8 cellular contexts compared by ENCODE assay signal in the genomic region with DNA sequence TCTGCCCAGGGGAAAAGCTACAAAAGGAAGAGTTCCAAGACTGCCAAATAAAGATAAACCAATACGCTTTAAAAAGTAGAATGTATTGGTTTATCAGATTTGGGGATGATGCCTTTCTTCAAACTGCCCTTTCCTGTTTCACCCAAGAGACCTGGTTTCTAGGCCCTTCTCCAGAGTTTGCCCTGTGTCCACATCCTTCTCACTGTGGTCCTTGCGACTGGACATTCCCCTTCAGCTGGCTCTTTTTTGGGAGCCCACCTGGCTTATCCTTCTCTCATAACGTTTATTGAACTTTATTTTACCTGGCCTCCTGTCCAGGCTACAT. TPM values are rescaled to one million over a fixed set of nuclear protein-coding genes. Genes with fewer than 3 reads are reported as not detected.
DNase-seq lines count a peak whose midpoint lies in the region; ATAC-seq and TF ChIP-seq lines count a peak whose summit lies in the region.

No MANE protein-coding gene starts in this region.

- H3K9me3 ChIP-seq in right cardiac atrium (ENCODE audit: control insufficient read depth, low read length) = no peaks in the 10 kb centered on the region

- no peaks in the 10 kb centered on the region for H3K9me3 Mint-ChIP-seq in activated CD4-positive, alpha-beta memory T cell treated with anti-CD3 and anti-CD28 coated beads for 36 hours

- ATAC-seq in right cardiac atrium (no peak), GM18505 (IDR thresholded peaks at IDR 0.05; ENCODE audit: unreplicated experiment) (no peak)

- no peak for DNase-seq in H7
- no peak for DNase-seq in activated CD4-positive, alpha-beta memory T cell treated with anti-CD3 and anti-CD28 coated beads for 36 hours
- DNase-seq in right cardiac atrium = no peak
- no peak for DNase-seq in NCI-H187 (lab: John Stamatoyannopoulos, UW)
- no peak for DNase-seq in NCI-H748 treated with DMSO at 0.1 percent for 48 hours (lab: John Stamatoyannopoulos, UW)
- no peak for DNase-seq in NCI-H1436 (lab: John Stamatoyannopoulos, UW)

- peaks cover 21% of the 10 kb centered on the region for H3K4me1 Mint-ChIP-seq in activated CD4-positive, alpha-beta memory T cell treated with anti-CD3 and anti-CD28 coated beads for 36 hours (ENCODE audit: low read depth)

- CTCF ChIA-PET in activated CD4-positive, alpha-beta memory T cell treated with anti-CD3 and anti-CD28 coated beads for 36 hours (lab: Charles Lee) = interaction anchor here (1.2 kb wide), 1 partner anchor 38 kb away, joined by 3 read pairs; no protein-coding TSS in a partner anchor

- POLR2A ChIA-PET in activated CD4-positive, alpha-beta memory T cell treated with anti-CD3 and anti-CD28 coated beads for 36 hours (lab: Charles Lee) = interaction anchor here (1.2 kb wide), 2 partner anchors 18 kb away, joined by 3 to 4 read pairs; partner anchors contain the start of gene MAGOH

- H3K27me3 Mint-ChIP-seq in activated CD4-positive, alpha-beta memory T cell treated with anti-CD3 and anti-CD28 coated beads for 36 hours = no peaks in the 10 kb centered on the region

- intact Hi-C loops in activated CD4-positive, alpha-beta memory T cell treated with anti-CD3 and anti-CD28 coated beads for 36 hours (cut with micrococcal nuclease) = loop anchor here (1.0 to 2.0 kb wide), 4 partner anchors 17 to 855 kb away; partner anchors contain the start of genes CC2D1B, CPT2 and MAGOH
- intact Hi-C loops in right cardiac atrium (cut with DNase I) = no loop called here

- peaks cover 7% of the 10 kb centered on the region for H3K36me3 ChIP-seq in H7 (replicated peaks; ENCODE audit: control insufficient read depth, insufficient read depth, low read length)

- no peaks in the 10 kb centered on the region for H3K27me3 ChIP-seq in H7 (ENCODE audit: control insufficient read depth, insufficient read depth, low read length)
- no peaks in the 10 kb centered on the region for H3K27me3 ChIP-seq in right cardiac atrium (ENCODE audit: control insufficient read depth, insufficient read depth)

- H3K36me3 Mint-ChIP-seq in activated CD4-positive, alpha-beta memory T cell treated with anti-CD3 and anti-CD28 coated beads for 36 hours = peaks cover 11% of the 10 kb centered on the region

- H3K27ac ChIP-seq in right cardiac atrium (ENCODE audit: low read length) = peak overlapping the region; percentile 89
- H3K27ac ChIP-seq in skin epidermis = peak overlapping the region; percentile 81 to 98 (median 95)

- H3K4me1 ChIP-seq in right cardiac atrium (ENCODE audit: control insufficient read depth, insufficient read depth, low read length) = peaks cover 2% of the 10 kb centered on the region

- H3K4me3 ChIP-seq in H7 (ENCODE audit: insufficient read depth, low read depth, low read length) = peak overlapping the region; percentile 100
- H3K4me3 ChIP-seq in right cardiac atrium (ENCODE audit: low read length) = peak overlapping the region; percentile 44
- peak overlapping the region; percentile 63 to 79 (median 71) for H3K4me3 ChIP-seq in skin epidermis

- 46% methylated on average over 3 of the region's 3 CpGs for WGBS in right cardiac atrium

- TF ChIP-seq POLR2A in GM18505 (IDR thresholded peaks at IDR 0.05; ENCODE audit: borderline replicate concordance, extremely low read depth, insufficient read depth, insufficient read length) = no peak

- peak overlapping the region; percentile 95 for H3K27ac Mint-ChIP-seq in activated CD4-positive, alpha-beta memory T cell treated with anti-CD3 and anti-CD28 coated beads for 36 hours

- peak overlapping the region; percentile 89 for H3K4me3 Mint-ChIP-seq in activated CD4-positive, alpha-beta memory T cell treated with anti-CD3 and anti-CD28 coated beads for 36 hours

RNA-seq across cellular contexts. Expression of gene CZIB, which starts 0.5 kb away (rescaled TPM):
- total RNA-seq in H7 (2014; rRNA removed; shearing (Covaris generic)) = 74.1 and 94.6 TPM in 2 replicates
- total RNA-seq in activated CD4-positive, alpha-beta memory T cell treated with anti-CD3 and anti-CD28 coated beads for 36 hours = 10 to 100 TPM; 34.0 to 37.4 TPM
- 10 to 100 TPM; 44.7 to 57.0 (median 49.3) TPM for total RNA-seq in right cardiac atrium
- polyA plus RNA-seq in right cardiac atrium = 63.4 TPM

RNA-seq across cellular contexts. Expression of gene MAGOH, which starts 17.4 kb away (rescaled TPM):
- 48.7 and 52.9 TPM in 2 replicates for total RNA-seq in H7 (2014; rRNA removed; shearing (Covaris generic))
- 10 to 100 TPM; 85.7 to 89.5 TPM for total RNA-seq in activated CD4-positive, alpha-beta memory T cell treated with anti-CD3 and anti-CD28 coated beads for 36 hours
- total RNA-seq in right cardiac atrium = 10 to 100 TPM; 19.7 to 28.2 (median 24.5) TPM
- polyA plus RNA-seq in right cardiac atrium = 59.4 TPM

RNA-seq across cellular contexts. Expression of gene CPT2, which starts 24.3 kb away (rescaled TPM):
- total RNA-seq in H7 (2014; rRNA removed; shearing (Covaris generic)) = 58.5 and 72.0 TPM in 2 replicates
- 10 to 100 TPM; 19.6 to 20.7 TPM for total RNA-seq in activated CD4-positive, alpha-beta memory T cell treated with anti-CD3 and anti-CD28 coated beads for 36 hours
- total RNA-seq in right cardiac atrium = 10 to 100 TPM; 12.1 to 21.2 (median 14.3) TPM
- 19.3 TPM for polyA plus RNA-seq in right cardiac atrium

Comparison
In these comparisons a context has a peak if more than half of its experiments do, and no peak if none do; other contexts are left out.
1. H3K4me3 ChIP-seq: peak in every context shown above with its lines; median percentile 100 in H7; 71 in skin epidermis; 44 in right cardiac atrium.